ENCODE assay signal across 18 cellular contexts in genomic region chr11:71385091-71385490, GRCh38.
DNase-seq lines count a peak whose midpoint lies in the region; ATAC-seq, FAIRE-seq and TF ChIP-seq lines count a peak whose summit lies in the region.
"Had no signal": no experiment of that assay in that cellular context is flagged by ENCODE, and none has a peak within 500 bp of the region (broad histone marks: within the 10 kb centered on the region; RNA-seq: fewer than 3 reads in every experiment).

No MANE protein-coding gene starts in this region.

- H3K36me3 ChIP-seq in SK-N-SH (replicated peaks in 1 of 2; ENCODE audit: control insufficient read depth in 1 of 2, insufficient read depth in 2 of 2, low read length in 1 of 2) (no peaks in the 10 kb centered on the region), Caco-2 (ENCODE audit: control insufficient read depth, insufficient read depth, low read length) (no peaks in the 10 kb centered on the region)
- H3K36me3 ChIP-seq: BE2C, Peyer's patch, SJCRH30 had no signal

- CTCF ChIA-PET in SK-N-SH (lab: Yijun Ruan, JAX) (interaction anchor here (0.6 kb wide), 1 partner anchor 296 kb away, joined by 3 read pairs; no protein-coding TSS in a partner anchor), Caco-2 (lab: Charles Lee) (no interaction called here)

- POLR2A ChIA-PET in SK-N-SH (lab: Yijun Ruan, JAX), result no interaction called here
- POLR2A ChIA-PET in Caco-2 (lab: Charles Lee), result no interaction called here

- TF ChIP-seq CTCF in SK-N-SH (IDR thresholded peaks at IDR 0.05) (no peak), Caco-2 (IDR thresholded peaks at IDR 0.05; ENCODE audit: insufficient read depth in 1 of 2, low read depth in 1 of 2, low read length in 1 of 2, severe bottlenecking in 1 of 2, unreplicated experiment in 1 of 2) (no peak)

- peaks cover 11% of the 10 kb centered on the region for H3K4me1 Mint-ChIP-seq in Caco-2 (ENCODE audit: low read depth, unreplicated experiment)

- no peak overlapping the region for H3K4me2 ChIP-seq in SK-N-SH

- no peak for TF ChIP-seq RAD21 in SK-N-SH (IDR thresholded peaks at IDR 0.05; ENCODE audit: low read length)

- ATAC-seq in GM19452 (IDR thresholded peaks at IDR 0.05; ENCODE audit: unreplicated experiment), result no peak

- H3K9me3 ChIP-seq in SK-N-SH (no peaks in the 10 kb centered on the region), Caco-2 (peaks cover 7% of the 10 kb centered on the region)
- H3K9me3 ChIP-seq: BE2C, Peyer's patch, SJCRH30 had no signal

- no peaks in the 10 kb centered on the region for H3F3A ChIP-seq in SK-N-SH (replicated peaks; ENCODE audit: insufficient read depth)

- peaks cover 31% of the 10 kb centered on the region for H3K9me3 Mint-ChIP-seq in Caco-2 (ENCODE audit: unreplicated experiment)

- DNase-seq in frontal cortex (ENCODE audit: low spot score in 2 of 2) (peak in 1 of 2 donors; percentile 44), midbrain (lab: John Stamatoyannopoulos, UW) (peak; percentile 16), superior temporal gyrus (ENCODE audit: extremely low spot score) (peak; percentile 78), SK-N-SH (no peak), Caco-2 (no peak)
- DNase-seq: BE2C, DMS79, H7, IMR-90, NCI-H1105, NCI-H2029, NCI-H524 treated with DMSO at 0.1 percent for 48 hours, NCI-H82, Peyer's patch, SJCRH30 had no signal

- TF ChIP-seq EP300 in SK-N-SH (IDR thresholded peaks at IDR 0.05; ENCODE audit: borderline replicate concordance in 1 of 2, low read depth in 1 of 2, low read length in 1 of 2), result no peak

- no peaks in the 10 kb centered on the region for H3K79me2 ChIP-seq in SK-N-SH (ENCODE audit: insufficient read depth)

- no peak overlapping the region for H2AFZ ChIP-seq in SK-N-SH (ENCODE audit: low read depth)

- peaks cover 28% of the 10 kb centered on the region for H3K27me3 Mint-ChIP-seq in Caco-2 (ENCODE audit: insufficient read depth, unreplicated experiment)

- H3K27ac ChIP-seq in angular gyrus (ENCODE audit: low read depth, low read length), result peak overlapping the region; percentile 72
- no peak overlapping the region for H3K27ac ChIP-seq in SK-N-SH (ENCODE audit: low read depth in 2 of 2, low read length in 1 of 2)
- H3K27ac ChIP-seq: Peyer's patch, SJCRH30 had no signal

- FAIRE-seq in frontal cortex (lab: Jason Lieb, UNC), result peak; percentile 61
- FAIRE-seq: A204.1 had no signal

- H3K4me3 Mint-ChIP-seq in Caco-2 (ENCODE audit: unreplicated experiment), result no peak overlapping the region

- intact Hi-C loops in Caco-2 (cut with micrococcal nuclease; ENCODE audit: unreplicated experiment), result no loop called here

- peaks cover 10% of the 10 kb centered on the region for H3K36me3 Mint-ChIP-seq in Caco-2 (ENCODE audit: insufficient read depth, unreplicated experiment)

- H3K9ac ChIP-seq in SK-N-SH, result no peak overlapping the region

- H3K4me1 ChIP-seq in SK-N-SH (ENCODE audit: control insufficient read depth in 1 of 2, insufficient read depth in 2 of 2, low read depth in 1 of 2, low read length in 1 of 2), result no peaks in the 10 kb centered on the region
- H3K4me1 ChIP-seq in Caco-2, result peaks cover 5% of the 10 kb centered on the region; the same call in 1 of the 2 replicates
- H3K4me1 ChIP-seq: BE2C, Peyer's patch, SJCRH30 had no signal

- no peak overlapping the region for H3K27ac Mint-ChIP-seq in Caco-2 (ENCODE audit: unreplicated experiment)

- H4K20me1 ChIP-seq in SK-N-SH (ENCODE audit: insufficient read depth), result no peaks in the 10 kb centered on the region

- no peaks in the 10 kb centered on the region for H3K27me3 ChIP-seq in SK-N-SH (ENCODE audit: insufficient read depth)
- peaks cover 2% of the 10 kb centered on the region; the same call in 1 of the 2 replicates for H3K27me3 ChIP-seq in Caco-2 (replicated peaks; ENCODE audit: control insufficient read depth, insufficient read depth, low read length)
- H3K27me3 ChIP-seq: Peyer's patch had no signal

- 23% methylated on average over 6 of the region's 6 CpGs for WGBS in SK-N-SH (ENCODE audit: low lambda C conversion rate)

- BruUV-seq in Caco-2 (replicated peaks; lab: Mats Ljungman, UMichigan), result no TSS peak

- no peaks in the 10 kb centered on the region for H3K9me2 ChIP-seq in SK-N-SH

- H3K4me3 ChIP-seq in SK-N-SH (ENCODE audit: low read depth in 2 of 2, low read length in 1 of 2) (no peak overlapping the region), Caco-2 (ENCODE audit: low read depth, low read length) (no peak overlapping the region)
- H3K4me3 ChIP-seq: Peyer's patch, SJCRH30 had no signal

TF ChIP-seq in SK-N-SH, 30 proteins besides CTCF, POLR2A, EP300 and RAD21 (continues in another document):
- no peak for TF ChIP-seq GABPA (IDR thresholded peaks at IDR 0.05; ENCODE audit: low read depth)
- TF ChIP-seq NRF1 (IDR thresholded peaks at IDR 0.05; ENCODE audit: low read depth, low read length), result no peak
- TF ChIP-seq REST (IDR thresholded peaks at IDR 0.05; ENCODE audit: low read depth, low read length), result no peak
- TF ChIP-seq USF1 (IDR thresholded peaks at IDR 0.05; ENCODE audit: borderline replicate concordance, low read depth), result no peak
- no peak for TF ChIP-seq POLR2AphosphoS5 (IDR thresholded peaks at IDR 0.05; ENCODE audit: low read depth, low read length)
- no peak for TF ChIP-seq JUND (IDR thresholded peaks at IDR 0.05)
- TF ChIP-seq TAF1 (IDR thresholded peaks at IDR 0.05; ENCODE audit: borderline replicate concordance, low read depth, low read length), result no peak
- TF ChIP-seq CHD2 (IDR thresholded peaks at IDR 0.05; ENCODE audit: low read length, partially characterized antibody), result no peak
- TF ChIP-seq MXI1 (IDR thresholded peaks at IDR 0.05; ENCODE audit: low read depth, low read length), result no peak
- TF ChIP-seq ELF1 (IDR thresholded peaks at IDR 0.05), result no peak
- TF ChIP-seq TCF12 (IDR thresholded peaks at IDR 0.05), result no peak
- TF ChIP-seq ZBTB33 (IDR thresholded peaks at IDR 0.05; ENCODE audit: borderline replicate concordance, low read depth), result no peak
- no peak for TF ChIP-seq USF2 (IDR thresholded peaks at IDR 0.05; ENCODE audit: borderline replicate concordance, low read depth, low read length)
- no peak for TF ChIP-seq GATA2 (CRISPR knock-in tag; IDR thresholded peaks at IDR 0.05)
- no peak for TF ChIP-seq TEAD4 (IDR thresholded peaks at IDR 0.05; ENCODE audit: borderline replicate concordance, insufficient read depth)
- TF ChIP-seq FOXJ3 (CRISPR knock-in tag; IDR thresholded peaks at IDR 0.05), result no peak
- no peak for TF ChIP-seq RFX5 (IDR thresholded peaks at IDR 0.05; ENCODE audit: low read length)
- TF ChIP-seq RXRA (IDR thresholded peaks at IDR 0.05; ENCODE audit: borderline replicate concordance, low read depth), result no peak

Comparison
In these comparisons a context has a peak if more than half of its experiments do, and no peak if none do; other contexts are left out.
1. DNase-seq: peak in midbrain (single experiment) and superior temporal gyrus (single experiment); none in SK-N-SH (single experiment) and Caco-2 (0 of 2).